In the genomic region with DNA sequence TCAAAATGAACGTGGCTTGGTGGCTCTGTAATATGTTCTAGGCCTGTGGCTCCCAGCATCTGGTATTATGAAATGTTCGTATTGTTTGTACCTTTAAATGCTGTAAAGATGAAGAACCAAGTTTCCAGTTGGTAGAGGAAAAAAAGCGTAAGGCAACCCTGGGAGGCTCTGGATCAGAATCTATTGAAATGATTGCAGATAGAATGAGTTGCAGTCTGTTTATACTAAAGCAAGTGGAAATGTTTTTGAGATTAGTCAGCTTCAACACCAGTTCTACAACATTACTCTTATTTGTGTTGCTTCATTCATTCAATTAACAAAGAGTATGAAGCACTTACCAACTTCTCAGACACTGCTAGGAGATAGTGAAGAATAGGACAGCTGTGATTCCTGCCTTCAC, we compare ENCODE assay signal across 1 cellular context.
TF ChIP-seq lines count a peak whose summit lies in the region.

No MANE protein-coding gene starts in this region.

TF ChIP-seq in GM23338, 12 proteins besides CTCF, POLR2A, EP300 and RAD21 (continued from another document):
- TF ChIP-seq ZNF331 (CRISPR knock-in tag; IDR thresholded peaks at IDR 0.05; ENCODE audit: low read depth) (no peak), POLR2AphosphoS5 (IDR thresholded peaks at IDR 0.05; ENCODE audit: low read depth) (no peak)
